In the genomic region with DNA sequence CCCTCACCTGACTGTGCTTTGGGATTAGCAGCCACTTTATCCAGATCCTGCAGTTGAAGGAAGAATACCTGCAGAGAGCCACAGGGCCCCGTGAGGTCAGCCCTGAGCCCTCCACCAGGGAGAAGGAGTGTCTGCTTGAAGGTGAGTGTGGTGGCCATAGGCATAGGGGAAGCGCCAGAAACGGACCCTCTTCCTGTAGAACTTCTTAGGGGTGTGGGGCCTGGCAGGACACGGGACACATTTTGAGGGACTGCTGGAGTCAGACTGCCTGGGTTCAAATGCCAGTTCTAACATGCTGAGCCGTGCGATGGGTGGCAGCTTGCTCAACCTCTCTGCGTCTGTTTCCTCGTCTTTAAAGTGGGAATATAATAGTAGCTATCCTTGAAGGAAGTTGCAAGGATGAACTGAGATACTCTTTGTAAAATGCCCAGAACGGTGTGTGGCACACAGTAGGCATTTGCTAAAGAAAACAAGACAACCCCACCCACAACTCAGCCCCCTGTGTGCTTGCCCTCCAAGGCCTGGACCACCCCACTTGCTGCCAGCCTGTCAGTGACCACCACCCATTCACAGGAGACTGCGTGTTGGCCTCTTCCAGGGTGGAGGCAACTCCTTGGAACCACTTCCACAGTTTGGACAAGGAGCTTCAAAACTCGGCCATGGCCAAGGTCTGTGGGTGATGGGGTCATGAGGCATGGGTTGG, we compare ENCODE assay signal across 12 cellular contexts. TPM values are rescaled to one million over a fixed set of nuclear protein-coding genes. Genes with fewer than 3 reads are reported as not detected.
DNase-seq lines count a peak whose midpoint lies in the region; ATAC-seq, FAIRE-seq and TF ChIP-seq lines count a peak whose summit lies in the region.
"Had no signal": no experiment of that assay in that cellular context is flagged by ENCODE, and none has a peak within 500 bp of the region (broad histone marks: within the 10 kb centered on the region; RNA-seq: fewer than 3 reads in every experiment).

No MANE protein-coding gene starts in this region.

- no peak overlapping the region for H3K9ac ChIP-seq in endothelial cell of umbilical vein (replicated peaks; ENCODE audit: extremely low read depth, insufficient read depth, low read length)

- TF ChIP-seq POLR2A in A549 (IDR thresholded peaks at IDR 0.05; ENCODE audit: low read length) (no peak), endothelial cell of umbilical vein (IDR thresholded peaks at IDR 0.05; ENCODE audit: low read depth, low read length) (no peak), lower leg skin (IDR thresholded peaks at IDR 0.05) (no peak)

- POLR2A ChIA-PET in A549 (lab: Yijun Ruan, JAX): interaction anchor here (0.6 kb wide), 1 partner anchor 16 kb away, joined by 6 read pairs; no protein-coding TSS in a partner anchor
- POLR2A ChIA-PET in CD8-positive, alpha-beta memory T cell (lab: Charles Lee): interaction anchor here (0.6 to 1.0 kb wide), 3 partner anchors 21 to 260 kb away, joined by 3 to 8 read pairs (median 3); partner anchors contain the start of gene ITPR3
- POLR2A ChIA-PET in T-cell (lab: Charles Lee): no interaction called here
- POLR2A ChIA-PET in endothelial cell of umbilical vein (lab: Charles Lee): no interaction called here

- no peak for TF ChIP-seq RAD21 in A549 (conservative IDR thresholded peaks at IDR 0.05 in 1 of 2, IDR thresholded peaks at IDR 0.05 in 1 of 2)

- H3K9me3 ChIP-seq in A549 (no peaks in the 10 kb centered on the region), endothelial cell of umbilical vein (replicated peaks; ENCODE audit: control insufficient read depth, insufficient read depth, low read length) (no peaks in the 10 kb centered on the region)
- H3K9me3 ChIP-seq in CD8-positive, alpha-beta memory T cell (ENCODE audit: low read length): no peaks in the 10 kb centered on the region

- H3K4me2 ChIP-seq in A549 (no peak overlapping the region; the same call in 2 of the 3 replicates), endothelial cell of umbilical vein (ENCODE audit: insufficient read depth, low read length) (no peak overlapping the region)

- H3K4me3 ChIP-seq in A549 (no peak overlapping the region), endothelial cell of umbilical vein (replicated peaks in 1 of 3; ENCODE audit: insufficient read depth in 1 of 3, low read depth in 1 of 3, low read length in 3 of 3) (no peak overlapping the region), lower leg skin (ENCODE audit: low read depth, poor library complexity, severe bottlenecking) (no peak overlapping the region)
- H3K4me3 ChIP-seq in CD8-positive, alpha-beta memory T cell (ENCODE audit: low read length): peak overlapping the region; percentile 26

- no peaks in the 10 kb centered on the region for H4K20me1 ChIP-seq in endothelial cell of umbilical vein (replicated peaks; ENCODE audit: control insufficient read depth, extremely low read depth, insufficient read depth, low read length)

- dilution Hi-C loops in endothelial cell of umbilical vein (cut with MboI; ENCODE audit: extremely low pct_ligation_motif_present, low sequenced_read_pairs): no loop called here

- TF ChIP-seq EP300 in A549 (IDR thresholded peaks at IDR 0.05): no peak

- H3K4me3 Mint-ChIP-seq in CD8-positive, alpha-beta memory T cell: peak overlapping the region in 2 of 7 donors; percentile 47 to 60
- H3K4me3 Mint-ChIP-seq in T-cell: no peak overlapping the region
- H3K4me3 Mint-ChIP-seq: HFFc6 had no signal

- H3K36me3 Mint-ChIP-seq in CD8-positive, alpha-beta memory T cell: no peaks in the 10 kb centered on the region
- H3K36me3 Mint-ChIP-seq in T-cell: no peaks in the 10 kb centered on the region

- BruUV-seq in endothelial cell of umbilical vein (replicated peaks; lab: Mats Ljungman, UMichigan): no TSS peak

- peaks cover under 1% of the 10 kb centered on the region for H3K79me2 ChIP-seq in endothelial cell of umbilical vein (ENCODE audit: control insufficient read depth, insufficient read depth, low read length)

- intact Hi-C loops in endothelial cell of umbilical vein (cut with micrococcal nuclease) (loop anchor here (1.0 to 2.0 kb wide), 5 partner anchors 88 to 570 kb away; no protein-coding TSS in a partner anchor), lower leg skin (cut with DNase I; ENCODE audit: low total_unique reads) (loop anchor here (5.0 kb wide), 1 partner anchor 117 kb away; no protein-coding TSS in a partner anchor)

- H3K27ac Mint-ChIP-seq in CD8-positive, alpha-beta memory T cell: peak overlapping the region; percentile 43 to 96 (median 86)
- H3K27ac Mint-ChIP-seq in T-cell: peak overlapping the region; percentile 90
- H3K27ac Mint-ChIP-seq: HFFc6 had no signal

- H2AFZ ChIP-seq in endothelial cell of umbilical vein (ENCODE audit: low read depth, low read length): peak overlapping the region; percentile 89

- peaks cover 18 to 23% (median 21%) of the 10 kb centered on the region in 3 donors for H3K4me1 Mint-ChIP-seq in CD8-positive, alpha-beta memory T cell
- H3K4me1 Mint-ChIP-seq in T-cell: peaks cover 16 to 29% (median 20%) of the 10 kb centered on the region in 3 donors

- H3K9me3 Mint-ChIP-seq in CD8-positive, alpha-beta memory T cell: no peaks in the 10 kb centered on the region
- H3K9me3 Mint-ChIP-seq in T-cell: no peaks in the 10 kb centered on the region
- H3K9me3 Mint-ChIP-seq: HFFc6 had no signal

- ATAC-seq in A549: no peak
- no peak for ATAC-seq in T-cell (replicated peaks in 1 of 4)
- no peak for ATAC-seq in GM19463 (IDR thresholded peaks at IDR 0.05; ENCODE audit: unreplicated experiment)
- ATAC-seq in HG03457 (IDR thresholded peaks at IDR 0.05; ENCODE audit: unreplicated experiment): no peak

- H3K27ac ChIP-seq in A549 (peak overlapping the region; percentile 60 to 78; a peak in 5 of 6 replicates), endothelial cell of umbilical vein (ENCODE audit: insufficient read depth, low read depth, low read length) (no peak overlapping the region)
- no peak overlapping the region for H3K27ac ChIP-seq in CD8-positive, alpha-beta memory T cell (ENCODE audit: low read depth, low read length)
- H3K27ac ChIP-seq: C4-2B had no signal

- no peaks in the 10 kb centered on the region for H3K9me1 ChIP-seq in endothelial cell of umbilical vein (replicated peaks; ENCODE audit: control insufficient read depth, extremely low read depth, insufficient read depth, low read length)

- TF ChIP-seq CTCF in A549 (IDR thresholded peaks at IDR 0.05) (no peak), endothelial cell of umbilical vein (IDR thresholded peaks at IDR 0.05; ENCODE audit: extremely low read depth in 1 of 2, insufficient read depth in 1 of 2, low read depth in 1 of 2, low read length in 2 of 2) (no peak), lower leg skin (IDR thresholded peaks at IDR 0.05) (no peak)

- no peaks in the 10 kb centered on the region for H3K36me3 ChIP-seq in CD8-positive, alpha-beta memory T cell (ENCODE audit: insufficient read depth, low read length)
- no peaks in the 10 kb centered on the region for H3K36me3 ChIP-seq in endothelial cell of umbilical vein (ENCODE audit: control insufficient read depth in 2 of 2, extremely low read depth in 1 of 2, insufficient read depth in 2 of 2, low read length in 2 of 2)

- H3K4me1 ChIP-seq in A549 (peaks cover 22% of the 10 kb centered on the region), endothelial cell of umbilical vein (ENCODE audit: control insufficient read depth, extremely low read depth, insufficient read depth, low read length) (peaks cover 11% of the 10 kb centered on the region)
- peaks cover 18% of the 10 kb centered on the region for H3K4me1 ChIP-seq in CD8-positive, alpha-beta memory T cell (ENCODE audit: insufficient read depth, low read length)

- CTCF ChIA-PET in A549 (lab: Yijun Ruan, JAX) (interaction anchor here (0.6 to 9.4 kb wide), 30 partner anchors 9 to 578 kb away, joined by 3 to 177 read pairs (median 4); partner anchors contain the start of genes UQCC2 and ZBTB9), T-cell (lab: Charles Lee) (interaction anchor here (0.7 to 2.8 kb wide), 7 partner anchors 14 to 124 kb away, joined by 3 to 10 read pairs (median 3); no protein-coding TSS in a partner anchor), endothelial cell of umbilical vein (lab: Charles Lee) (interaction anchor here (0.6 to 7.0 kb wide), 13 partner anchors 13 to 443 kb away, joined by 3 to 97 read pairs (median 3); no protein-coding TSS in a partner anchor)
- CTCF ChIA-PET in CD8-positive, alpha-beta memory T cell (lab: Charles Lee): interaction anchor here (0.7 to 3.9 kb wide), 14 partner anchors 9 to 443 kb away, joined by 3 to 29 read pairs (median 4); partner anchors contain the start of gene UQCC2

- WGBS in A549 (ENCODE audit: missing lambda C conversion rate): 71% methylated on average over 11 of the region's 11 CpGs
- 74 to 81% methylated on average over 11 of the region's 11 CpGs for WGBS in lower leg skin, 2 donors

- no peaks in the 10 kb centered on the region for H3K27me3 ChIP-seq in CD8-positive, alpha-beta memory T cell (ENCODE audit: insufficient read depth, low read length, poor library complexity, severe bottlenecking)
- no peaks in the 10 kb centered on the region for H3K27me3 ChIP-seq in endothelial cell of umbilical vein (ENCODE audit: control insufficient read depth in 2 of 2, insufficient read depth in 2 of 2, low read length in 2 of 2)

- FAIRE-seq in A549 (lab: Jason Lieb, UNC): no peak
- no peak for FAIRE-seq in endothelial cell of umbilical vein (lab: Jason Lieb, UNC)
- FAIRE-seq: bronchial epithelial cell, endometrium had no signal

- no peaks in the 10 kb centered on the region for H3K27me3 Mint-ChIP-seq in CD8-positive, alpha-beta memory T cell
- no peaks in the 10 kb centered on the region for H3K27me3 Mint-ChIP-seq in T-cell

- DNase-seq in A549 (ENCODE audit: low read depth in 1 of 2, low spot score in 1 of 2) (no peak), T-cell (no peak), endothelial cell of umbilical vein (ENCODE audit: low read depth, low spot score) (no peak), lower leg skin (ENCODE audit: low spot score in 2 of 2) (no peak), Ammon's horn (ENCODE audit: low spot score) (no peak)
- no peak for DNase-seq in CD8-positive, alpha-beta memory T cell

RNA-seq across cellular contexts. Expression of gene BAK1, which starts 4.8 kb away (rescaled TPM):
- polyA plus RNA-seq in A549 (2011; rRNA removed): 11.9 and 12.6 TPM in 2 replicates
- polyA plus RNA-seq in A549 (2012; cell fraction: cytosol; rRNA removed): 11.5 and 16.6 TPM in 2 replicates
- 13.1 and 13.6 TPM in 2 replicates for polyA plus RNA-seq in A549 (2012; cell fraction: nucleus; rRNA removed)
- polyA plus RNA-seq in A549 (2017; fragmentation: RNase III; extraction: RNeasy Plus Mini Kit Qiagen cat#74134 plus additional on column Dnase treatment): 16.9 to 19.0 TPM (median 18.8 TPM) in 3 replicates
- 17.3 and 20.9 TPM in 2 replicates for polyA minus RNA-seq in A549 (2011; rRNA and poly(A)+ RNA removed)
- total RNA-seq in CD8-positive, alpha-beta memory T cell: 10 to 100 TPM; 48.5 to 50.1 TPM
- polyA plus RNA-seq in CD8-positive, alpha-beta memory T cell: 43.4 TPM
- total RNA-seq in T-cell: 10 to 100 TPM; 22.9 to 31.6 (median 27.9) TPM
- total RNA-seq in endothelial cell of umbilical vein: 25.4 and 27.5 TPM in 2 replicates
- polyA plus RNA-seq in endothelial cell of umbilical vein: 37.1 and 39.8 TPM in 2 replicates
- polyA plus RNA-seq in endothelial cell of umbilical vein (2011; cell fraction: cytosol; rRNA removed): 24.6 and 27.6 TPM in 2 replicates
- polyA plus RNA-seq in endothelial cell of umbilical vein (2011; cell fraction: nucleus; rRNA removed): 15.3 and 17.0 TPM in 2 replicates
- polyA plus RNA-seq in endothelial cell of umbilical vein (2012): 29.1 and 30.7 TPM in 2 replicates
- 32.9 and 34.5 TPM in 2 replicates for polyA minus RNA-seq in endothelial cell of umbilical vein
- 19.3 TPM for polyA minus RNA-seq in endothelial cell of umbilical vein (2011; cell fraction: cytosol; rRNA and poly(A)+ RNA removed)
- 6.8 and 7.2 TPM in 2 replicates for polyA minus RNA-seq in endothelial cell of umbilical vein (2011; cell fraction: nucleus; rRNA and poly(A)+ RNA removed)
- total RNA-seq in lower leg skin: 10 to 100 TPM; 19.7 to 26.6 (median 22.2) TPM

RNA-seq across cellular contexts. Expression of gene ITPR3, which starts 36.3 kb away (rescaled TPM):
- polyA plus RNA-seq in A549 (2011; rRNA removed): 17.6 and 19.1 TPM in 2 replicates
- 25.0 and 29.1 TPM in 2 replicates for polyA plus RNA-seq in A549 (2012; cell fraction: cytosol; rRNA removed)
- polyA plus RNA-seq in A549 (2012; cell fraction: nucleus; rRNA removed): 77.0 and 104 TPM in 2 replicates
- 19.0 to 20.8 TPM (median 20.7 TPM) in 3 replicates for polyA plus RNA-seq in A549 (2017; fragmentation: RNase III; extraction: RNeasy Plus Mini Kit Qiagen cat#74134 plus additional on column Dnase treatment)
- polyA minus RNA-seq in A549 (2011; rRNA and poly(A)+ RNA removed): 29.3 and 39.6 TPM in 2 replicates
- total RNA-seq in CD8-positive, alpha-beta memory T cell: 10 to 100 TPM; 42.0 to 43.3 TPM
- polyA plus RNA-seq in CD8-positive, alpha-beta memory T cell: 7.9 TPM
- 10 to 100 TPM; 49.2 to 63.6 (median 62.4) TPM for total RNA-seq in T-cell
- 40.5 and 52.2 TPM in 2 replicates for total RNA-seq in endothelial cell of umbilical vein
- polyA plus RNA-seq in endothelial cell of umbilical vein: 28.8 and 31.9 TPM in 2 replicates
- 21.2 and 23.9 TPM in 2 replicates for polyA plus RNA-seq in endothelial cell of umbilical vein (2011; cell fraction: cytosol; rRNA removed)
- polyA plus RNA-seq in endothelial cell of umbilical vein (2011; cell fraction: nucleus; rRNA removed): 168 and 176 TPM in 2 replicates
- 31.8 and 34.2 TPM in 2 replicates for polyA plus RNA-seq in endothelial cell of umbilical vein (2012)
- polyA minus RNA-seq in endothelial cell of umbilical vein: 46.8 and 51.3 TPM in 2 replicates
- polyA minus RNA-seq in endothelial cell of umbilical vein (2011; cell fraction: cytosol; rRNA and poly(A)+ RNA removed): 53.1 TPM
- polyA minus RNA-seq in endothelial cell of umbilical vein (2011; cell fraction: nucleus; rRNA and poly(A)+ RNA removed): 40.9 and 48.2 TPM in 2 replicates
- total RNA-seq in lower leg skin: 100 to 1,000 TPM; 161 to 265 (median 197) TPM

Comparison
In these comparisons a context has a peak if more than half of its experiments do, and no peak if none do; other contexts are left out.
1. H3K27ac ChIP-seq: peak in A549 (2 of 2); none in CD8-positive, alpha-beta memory T cell (single experiment) and endothelial cell of umbilical vein (single experiment).
2. POLR2A ChIA-PET loops: an anchor here in A549 (0.6 kb wide) and CD8-positive, alpha-beta memory T cell (0.6 to 1.0 kb wide); none called in T-cell and endothelial cell of umbilical vein.